In the genomic region with DNA sequence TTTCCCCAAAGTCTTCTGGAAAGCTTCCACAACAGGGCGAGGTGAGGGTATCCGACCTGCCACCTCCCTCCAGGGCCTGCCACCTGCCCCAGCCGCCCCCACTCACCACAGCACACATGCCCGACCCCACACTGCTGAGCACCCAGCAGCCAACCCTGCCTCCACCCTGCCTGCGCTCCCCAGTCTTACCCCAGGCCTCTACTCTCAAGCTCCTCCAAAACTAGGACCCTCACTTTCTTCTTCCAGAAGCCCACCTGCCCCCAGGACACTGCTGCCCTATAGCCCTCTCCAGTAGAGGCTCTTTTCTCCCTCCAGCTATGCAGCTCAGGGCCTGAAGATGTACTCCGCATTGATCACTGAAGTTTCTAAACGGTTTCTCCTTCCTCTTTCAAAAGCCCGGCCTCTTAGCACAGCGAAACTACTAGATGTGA, we compare ENCODE assay signal across 8 cellular contexts.
DNase-seq lines count a peak whose midpoint lies in the region; ATAC-seq, FAIRE-seq and TF ChIP-seq lines count a peak whose summit lies in the region.

No MANE protein-coding gene starts in this region.

- H4K20me1 ChIP-seq in DOHH2 (ENCODE audit: control insufficient read depth, insufficient read depth, low read depth, low read length) (no peaks in the 10 kb centered on the region), HCT116 (ENCODE audit: insufficient read depth) (no peaks in the 10 kb centered on the region)

- H3K4me1 ChIP-seq in DOHH2 (ENCODE audit: control insufficient read depth, low read length) (peaks cover 88% of the 10 kb centered on the region), HCT116 (ENCODE audit: control insufficient read depth in 1 of 2, insufficient read depth in 2 of 2, low read length in 2 of 2) (peaks cover 41 to 83% of the 10 kb centered on the region in 2 experiments), muscle layer of colon (ENCODE audit: insufficient read depth, low read length) (peaks cover 49% of the 10 kb centered on the region)

- RAD21 ChIA-PET in HCT116 (lab: Charles Lee; ENCODE audit: low non-redundant PET in 1 of 2, low total read pairs in 2 of 2, uncharacterized antibody in 2 of 2, unreplicated experiment in 2 of 2) = interaction anchor here in 1 of 2 experiments (1.8 kb wide), 1 partner anchor 21 kb away, joined by 7 read pairs; no protein-coding TSS in a partner anchor

- no peak for TF ChIP-seq CTCF in DOHH2 (IDR thresholded peaks at IDR 0.05; ENCODE audit: low read depth, low read length, poor library complexity, severe bottlenecking)
- no peak for TF ChIP-seq CTCF in HCT116 (IDR thresholded peaks at IDR 0.05 in 2 of 3, conservative IDR thresholded peaks at IDR 0.05 in 1 of 3; ENCODE audit: borderline replicate concordance in 1 of 3, insufficient read depth in 1 of 3, low read depth in 2 of 3, low read length in 2 of 3)
- TF ChIP-seq CTCF in omental fat pad (IDR thresholded peaks at IDR 0.05) = no peak

- peak overlapping the region; percentile 67 for H3K9ac ChIP-seq in HCT116 (ENCODE audit: low read length)
- H3K9ac ChIP-seq in muscle layer of colon (ENCODE audit: low read length) = no peak overlapping the region

- no peak for TF ChIP-seq RAD21 in HCT116 (IDR thresholded peaks at IDR 0.05; ENCODE audit: low read depth)

- H3K4me3 ChIP-seq in DOHH2 (ENCODE audit: low read length) = peak overlapping the region; percentile 70
- peak overlapping the region; percentile 27 to 47 for H3K4me3 ChIP-seq in HCT116 (replicated peaks in 1 of 2; ENCODE audit: low read depth in 1 of 2, low read length in 2 of 2)
- peak overlapping the region in 1 of 2 donors; percentile 53 for H3K4me3 ChIP-seq in muscle layer of colon (ENCODE audit: low read depth in 1 of 2, low read length in 2 of 2)

- POLR2A ChIA-PET in HCT116 (lab: Charles Lee) = interaction anchor here (1.6 to 3.3 kb wide), 5 partner anchors 19 to 209 kb away, joined by 3 to 47 read pairs (median 13); partner anchors contain the start of gene SERTAD2

- H3K27ac ChIP-seq in DOHH2 (ENCODE audit: low read depth, low read length) = peak overlapping the region; percentile 72
- H3K27ac ChIP-seq in HCT116 (ENCODE audit: low read depth, low read length) = peak overlapping the region; percentile 97
- peak overlapping the region; percentile 93 for H3K27ac ChIP-seq in muscle layer of colon (ENCODE audit: low read depth, low read length)

- no peak for TF ChIP-seq POLR2A in HCT116 (IDR thresholded peaks at IDR 0.05; ENCODE audit: borderline replicate concordance, extremely low read depth, insufficient read depth, insufficient read length)

- BruUV-seq in HCT116 (replicated peaks; lab: Mats Ljungman, UMichigan) = TSS peak; percentile 97

- intact Hi-C loops in HCT116 (cut with micrococcal nuclease) = no loop called here

- H3K4me2 ChIP-seq in DOHH2 (ENCODE audit: low read length) = peak overlapping the region; percentile 81
- H3K4me2 ChIP-seq in HCT116 (ENCODE audit: low read length) = peak overlapping the region; percentile 72

- no peaks in the 10 kb centered on the region for H3K79me2 ChIP-seq in DOHH2 (ENCODE audit: control insufficient read depth, low read length)
- H3K79me2 ChIP-seq in HCT116 (ENCODE audit: insufficient read depth, low read length) = no peaks in the 10 kb centered on the region

- peaks cover 10% of the 10 kb centered on the region for H3K9me3 ChIP-seq in DOHH2 (ENCODE audit: control insufficient read depth, insufficient read depth, low read length)
- H3K9me3 ChIP-seq in HCT116 (ENCODE audit: control insufficient read depth in 1 of 2, insufficient read depth in 1 of 2, low read depth in 1 of 2, low read length in 2 of 2) = peaks cover 0 to 11% of the 10 kb centered on the region in 2 experiments; a peak in 1 of 4 replicates
- H3K9me3 ChIP-seq in muscle layer of colon (ENCODE audit: low read length) = no peaks in the 10 kb centered on the region

- H3F3A ChIP-seq in DOHH2 (ENCODE audit: control insufficient read depth, insufficient read depth) = peaks cover 47% of the 10 kb centered on the region

- CTCF ChIA-PET in HCT116 (lab: Charles Lee) = interaction anchor here (1.7 to 2.9 kb wide), 5 partner anchors 29 to 337 kb away, joined by 5 to 16 read pairs (median 7); partner anchors contain the start of genes AFTPH and SERTAD2

- ATAC-seq in HCT116 = no peak
- no peak for ATAC-seq in omental fat pad (ENCODE audit: low FRiP score)

- DNase-seq in HCT116 (ENCODE audit: low read depth, low spot score) (no peak), SIG-M5 treated with dmso at 0.1 percent for 504 hours (lab: John Stamatoyannopoulos, UW; ENCODE audit: unreplicated experiment) (peak; percentile 73), urothelium cell line (ENCODE audit: low spot score) (no peak), omental fat pad (ENCODE audit: low spot score) (no peak)
- no peak for DNase-seq in effector CD4-positive, alpha-beta T cell
- no peak for DNase-seq in activated CD4-positive, alpha-beta T cell treated with anti-CD3 and anti-CD28 coated beads, Interleukin-2, amount 50 U/mL, for 4 hours

- FAIRE-seq in urothelium cell line (lab: Jason Lieb, UNC) = no peak

- H3K27me3 ChIP-seq in DOHH2 (ENCODE audit: control insufficient read depth, low read length) (no peaks in the 10 kb centered on the region), HCT116 (ENCODE audit: insufficient read depth, low read length) (no peaks in the 10 kb centered on the region), muscle layer of colon (ENCODE audit: control insufficient read depth in 1 of 2, insufficient read depth in 2 of 2, low read length in 2 of 2) (no peaks in the 10 kb centered on the region)

- H3K9me2 ChIP-seq in DOHH2 (replicated peaks; ENCODE audit: control insufficient read depth, low read length) (no peaks in the 10 kb centered on the region), HCT116 (ENCODE audit: insufficient read depth) (no peaks in the 10 kb centered on the region)

- H2AFZ ChIP-seq in HCT116 (ENCODE audit: low read depth, low read length, poor library complexity, severe bottlenecking) = no peak overlapping the region

- H3K36me3 ChIP-seq in DOHH2 (ENCODE audit: control insufficient read depth, low read length) (no peaks in the 10 kb centered on the region), HCT116 (ENCODE audit: control insufficient read depth in 1 of 2, insufficient read depth in 2 of 2, low read length in 2 of 2) (no peaks in the 10 kb centered on the region), muscle layer of colon (ENCODE audit: insufficient read depth, low read length) (no peaks in the 10 kb centered on the region)

TF ChIP-seq in HCT116, 20 proteins besides CTCF, POLR2A, EP300 and RAD21:
- TF ChIP-seq EGR1 (IDR thresholded peaks at IDR 0.05; ENCODE audit: low read depth) (no peak), TCF7L2 (IDR thresholded peaks at IDR 0.05; ENCODE audit: borderline replicate concordance, extremely low read depth, insufficient read depth, insufficient read length) (no peak), EZH2 (IDR thresholded peaks at IDR 0.05) (no peak), SRF (IDR thresholded peaks at IDR 0.05; ENCODE audit: low read depth) (no peak), CBX3 (IDR thresholded peaks at IDR 0.05; ENCODE audit: low read depth) (no peak), ZFX (IDR thresholded peaks at IDR 0.05) (no peak), ZNF274 (IDR thresholded peaks at IDR 0.05; ENCODE audit: low read depth, low read length) (no peak)
TF ChIP-seq in HCT116: peak in this region for 0.
